Comparison of ENCODE assay signal across 9 cellular contexts in the genomic region with DNA sequence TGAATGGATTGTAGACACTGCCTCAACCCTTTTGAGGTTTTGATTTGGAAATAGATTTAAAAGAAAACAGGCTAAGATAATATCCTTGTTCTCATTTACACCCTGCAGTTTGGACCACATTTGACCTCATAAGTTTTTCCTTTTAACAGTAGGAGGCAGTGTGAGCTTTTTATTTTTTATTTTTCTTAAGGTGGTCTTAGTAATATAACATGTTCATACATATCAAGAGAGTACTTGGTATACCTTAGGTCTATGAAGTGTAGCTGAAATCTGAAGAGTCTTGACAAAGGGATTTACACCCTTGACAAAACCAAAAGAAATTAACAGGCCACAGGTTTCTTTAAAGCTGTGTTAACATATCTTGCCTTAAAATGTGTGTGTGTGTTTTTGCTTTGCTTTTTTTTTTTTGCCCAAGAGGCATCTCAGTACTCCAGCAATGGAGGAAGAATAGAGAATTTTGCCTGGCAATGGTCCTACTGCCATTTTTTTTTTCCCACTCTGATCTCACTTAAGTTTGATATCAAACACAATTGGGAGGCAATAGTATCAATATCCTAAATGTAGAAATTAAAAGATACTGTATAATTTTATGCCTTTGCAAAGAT. TPM values are rescaled to one million over a fixed set of nuclear protein-coding genes. Genes with fewer than 3 reads are reported as not detected.
A peak's percentile ranks its signal among the peaks of the same experiment; 100 is the strongest.
DNase-seq lines count a peak whose midpoint lies in the region; ATAC-seq and TF ChIP-seq lines count a peak whose summit lies in the region.
"Had no signal": no experiment of that assay in that cellular context is flagged by ENCODE, and none has a peak within 500 bp of the region (broad histone marks: within the 10 kb centered on the region; RNA-seq: fewer than 3 reads in every experiment).

No MANE protein-coding gene starts in this region.

- no peak for TF ChIP-seq POLR2A in erythroblast (IDR thresholded peaks at IDR 0.05; ENCODE audit: low read length)

- POLR2A ChIA-PET in SK-N-SH (lab: Yijun Ruan, JAX), result no interaction called here

- peak; percentile 69 for TF ChIP-seq CTCF in SK-N-SH (IDR thresholded peaks at IDR 0.05)
- TF ChIP-seq CTCF in smooth muscle cell (IDR thresholded peaks at IDR 0.05; ENCODE audit: borderline replicate concordance, insufficient read depth, poor library complexity, severe bottlenecking), result peak; percentile 40
- no peak for TF ChIP-seq CTCF in WERI-Rb-1 (IDR thresholded peaks at IDR 0.05; ENCODE audit: low read depth, low read length)

- no peak overlapping the region for H2AFZ ChIP-seq in SK-N-SH (ENCODE audit: low read depth)
- no peak overlapping the region for H2AFZ ChIP-seq in smooth muscle cell (ENCODE audit: low read depth)

- no peaks in the 10 kb centered on the region for H3K9me2 ChIP-seq in SK-N-SH

- H3K36me3 ChIP-seq in SK-N-SH (replicated peaks in 1 of 2; ENCODE audit: control insufficient read depth in 1 of 2, insufficient read depth in 2 of 2, low read length in 1 of 2) (peaks cover 12 to 57% of the 10 kb centered on the region in 2 experiments), smooth muscle cell (ENCODE audit: low read depth) (no peaks in the 10 kb centered on the region), WERI-Rb-1 (peaks cover 5% of the 10 kb centered on the region; the same call in 1 of the 2 replicates)

- peak overlapping the region; percentile 88 for H3K4me2 ChIP-seq in SK-N-SH
- H3K4me2 ChIP-seq in smooth muscle cell, result peak overlapping the region; percentile 94

- ATAC-seq in SK-N-SH treated with all-trans-retinoic acid at 6 μM for 48 hours, result no peak

- H3K4me3 ChIP-seq in SK-N-SH (ENCODE audit: low read depth in 2 of 2, low read length in 1 of 2) (peak overlapping the region; percentile 95 to 96; a peak in 3 of 4 replicates), smooth muscle cell (peak overlapping the region; percentile 98), WERI-Rb-1 (ENCODE audit: low read depth, low read length) (no peak overlapping the region)
- H3K4me3 ChIP-seq: SJSA1 had no signal

- DNase-seq in SK-N-SH (no peak), RKO (ENCODE audit: low spot score) (peak; percentile 34), erythroblast (lab: John Stamatoyannopoulos, UW) (peak; percentile 50 to 58), smooth muscle cell (lab: John Stamatoyannopoulos, UW; ENCODE audit: unreplicated experiment) (no peak), WERI-Rb-1 (no peak), AG08396 (ENCODE audit: low spot score) (no peak)
- no peak for DNase-seq in stimulated activated CD4-positive, alpha-beta T cell treated with anti-CD3 and anti-CD28 coated beads, Interleukin-15, amount 100 ng/mL, for 24 hours

- TF ChIP-seq RAD21 in SK-N-SH (IDR thresholded peaks at IDR 0.05; ENCODE audit: low read length), result peak; percentile 45

- H4K20me1 ChIP-seq in SK-N-SH (ENCODE audit: insufficient read depth), result peaks cover 68% of the 10 kb centered on the region
- H4K20me1 ChIP-seq in smooth muscle cell (ENCODE audit: low read depth), result peaks cover 73% of the 10 kb centered on the region

- peaks cover 1 to 20% of the 10 kb centered on the region in 2 experiments for H3K4me1 ChIP-seq in SK-N-SH (ENCODE audit: control insufficient read depth in 1 of 2, insufficient read depth in 2 of 2, low read depth in 1 of 2, low read length in 1 of 2)
- H3K4me1 ChIP-seq in smooth muscle cell (ENCODE audit: low read depth), result peaks cover 23% of the 10 kb centered on the region

- TF ChIP-seq EP300 in SK-N-SH (IDR thresholded peaks at IDR 0.05; ENCODE audit: borderline replicate concordance in 1 of 2, low read depth in 1 of 2, low read length in 1 of 2), result no peak

- H3K27ac ChIP-seq in SK-N-SH (ENCODE audit: low read depth in 2 of 2, low read length in 1 of 2), result 0 out of 4 replicates have a peak overlapping the region, but pooled peaks of 1 of the 2 experiments have one; percentile 1
- H3K27ac ChIP-seq in smooth muscle cell (ENCODE audit: low read depth), result peak overlapping the region; percentile 39
- H3K27ac ChIP-seq in WERI-Rb-1, result no peak overlapping the region
- H3K27ac ChIP-seq: SJSA1 had no signal

- H3K9ac ChIP-seq in SK-N-SH (peak overlapping the region; percentile 91), smooth muscle cell (ENCODE audit: low read depth) (peak overlapping the region; percentile 91)

- H3K9me3 ChIP-seq in SK-N-SH (no peaks in the 10 kb centered on the region), smooth muscle cell (replicated peaks; ENCODE audit: low read depth) (no peaks in the 10 kb centered on the region), WERI-Rb-1 (ENCODE audit: severe bottlenecking) (no peaks in the 10 kb centered on the region)
- H3K9me3 ChIP-seq: SJSA1 had no signal

- H3F3A ChIP-seq in SK-N-SH (replicated peaks; ENCODE audit: insufficient read depth) (peaks cover 28% of the 10 kb centered on the region), smooth muscle cell (ENCODE audit: low read depth) (no peaks in the 10 kb centered on the region)

- H3K27me3 ChIP-seq in SK-N-SH (ENCODE audit: insufficient read depth) (no peaks in the 10 kb centered on the region), smooth muscle cell (ENCODE audit: low read depth) (no peaks in the 10 kb centered on the region), WERI-Rb-1 (ENCODE audit: insufficient read depth, low read depth, severe bottlenecking) (no peaks in the 10 kb centered on the region)
- H3K27me3 ChIP-seq: SJSA1 had no signal

- peaks cover 78% of the 10 kb centered on the region for H3K79me2 ChIP-seq in SK-N-SH (ENCODE audit: insufficient read depth)
- peaks cover 63% of the 10 kb centered on the region for H3K79me2 ChIP-seq in smooth muscle cell (ENCODE audit: low read depth)

- CTCF ChIA-PET in SK-N-SH (lab: Yijun Ruan, JAX), result interaction anchor here (0.6 to 1.3 kb wide), 2 partner anchors 61 to 72 kb away, joined by 3 read pairs; no protein-coding TSS in a partner anchor

TF ChIP-seq in SK-N-SH, 30 proteins besides CTCF, POLR2A, EP300 and RAD21:
- TF ChIP-seq TEAD4 (IDR thresholded peaks at IDR 0.05; ENCODE audit: borderline replicate concordance, insufficient read depth) (no peak), ELF1 (IDR thresholded peaks at IDR 0.05) (no peak), MEF2A (IDR thresholded peaks at IDR 0.05; ENCODE audit: borderline replicate concordance, low read depth) (no peak), GABPA (IDR thresholded peaks at IDR 0.05; ENCODE audit: low read depth) (no peak), RCOR1 (IDR thresholded peaks at IDR 0.05; ENCODE audit: low read length) (no peak), GATA2 (CRISPR knock-in tag; IDR thresholded peaks at IDR 0.05) (no peak), RXRA (IDR thresholded peaks at IDR 0.05; ENCODE audit: borderline replicate concordance, low read depth) (no peak), JUND (IDR thresholded peaks at IDR 0.05) (no peak)

TF ChIP-seq in SK-N-SH treated with all-trans-retinoic acid at 6 μM for 48 hours, 23 proteins besides CTCF, POLR2A, EP300 and RAD21:
- TF ChIP-seq, protein P1, sequence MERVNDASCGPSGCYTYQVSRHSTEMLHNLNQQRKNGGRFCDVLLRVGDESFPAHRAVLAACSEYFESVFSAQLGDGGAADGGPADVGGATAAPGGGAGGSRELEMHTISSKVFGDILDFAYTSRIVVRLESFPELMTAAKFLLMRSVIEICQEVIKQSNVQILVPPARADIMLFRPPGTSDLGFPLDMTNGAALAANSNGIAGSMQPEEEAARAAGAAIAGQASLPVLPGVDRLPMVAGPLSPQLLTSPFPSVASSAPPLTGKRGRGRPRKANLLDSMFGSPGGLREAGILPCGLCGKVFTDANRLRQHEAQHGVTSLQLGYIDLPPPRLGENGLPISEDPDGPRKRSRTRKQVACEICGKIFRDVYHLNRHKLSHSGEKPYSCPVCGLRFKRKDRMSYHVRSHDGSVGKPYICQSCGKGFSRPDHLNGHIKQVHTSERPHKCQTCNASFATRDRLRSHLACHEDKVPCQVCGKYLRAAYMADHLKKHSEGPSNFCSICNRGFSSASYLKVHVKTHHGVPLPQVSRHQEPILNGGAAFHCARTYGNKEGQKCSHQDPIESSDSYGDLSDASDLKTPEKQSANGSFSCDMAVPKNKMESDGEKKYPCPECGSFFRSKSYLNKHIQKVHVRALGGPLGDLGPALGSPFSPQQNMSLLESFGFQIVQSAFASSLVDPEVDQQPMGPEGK (CRISPR knock-in tag; IDR thresholded peaks at IDR 0.05; ENCODE audit: borderline replicate concordance), result no peak
- TF ChIP-seq, protein P2, sequence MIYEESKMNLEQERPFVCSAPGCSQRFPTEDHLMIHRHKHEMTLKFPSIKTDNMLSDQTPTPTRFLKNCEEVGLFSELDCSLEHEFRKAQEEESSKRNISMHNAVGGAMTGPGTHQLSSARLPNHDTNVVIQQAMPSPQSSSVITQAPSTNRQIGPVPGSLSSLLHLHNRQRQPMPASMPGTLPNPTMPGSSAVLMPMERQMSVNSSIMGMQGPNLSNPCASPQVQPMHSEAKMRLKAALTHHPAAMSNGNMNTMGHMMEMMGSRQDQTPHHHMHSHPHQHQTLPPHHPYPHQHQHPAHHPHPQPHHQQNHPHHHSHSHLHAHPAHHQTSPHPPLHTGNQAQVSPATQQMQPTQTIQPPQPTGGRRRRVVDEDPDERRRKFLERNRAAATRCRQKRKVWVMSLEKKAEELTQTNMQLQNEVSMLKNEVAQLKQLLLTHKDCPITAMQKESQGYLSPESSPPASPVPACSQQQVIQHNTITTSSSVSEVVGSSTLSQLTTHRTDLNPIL (CRISPR knock-in tag; IDR thresholded peaks at IDR 0.05; ENCODE audit: low read depth), result no peak

RNA-seq across cellular contexts. Expression of a gene that starts 3.3 kb away (rescaled TPM):
- 5.8 and 7.3 TPM in 2 replicates for polyA plus RNA-seq in SK-N-SH (2012; rRNA removed)
- polyA plus RNA-seq in SK-N-SH (2012; cell fraction: cytosol; rRNA removed), result 5.4 and 6.4 TPM in 2 replicates
- polyA plus RNA-seq in SK-N-SH (2012; cell fraction: nucleus; rRNA removed), result 2.3 and 2.6 TPM in 2 replicates
- total RNA-seq in smooth muscle cell, result 29.0 and 29.2 TPM in 2 replicates
- polyA plus RNA-seq in smooth muscle cell, result 10.7 and 21.7 TPM in 2 replicates

Comparison
In these comparisons a context has a peak if more than half of its experiments do, and no peak if none do; other contexts are left out.
1. DNase-seq: peak in RKO (single experiment) and erythroblast (2 of 2); none in SK-N-SH (single experiment), smooth muscle cell (single experiment), WERI-Rb-1 (single experiment), stimulated activated CD4-positive, alpha-beta T cell treated with anti-CD3 and anti-CD28 coated beads, Interleukin-15, amount 100 ng/mL, for 24 hours (single experiment) and AG08396 (single experiment).